In the genomic region with DNA sequence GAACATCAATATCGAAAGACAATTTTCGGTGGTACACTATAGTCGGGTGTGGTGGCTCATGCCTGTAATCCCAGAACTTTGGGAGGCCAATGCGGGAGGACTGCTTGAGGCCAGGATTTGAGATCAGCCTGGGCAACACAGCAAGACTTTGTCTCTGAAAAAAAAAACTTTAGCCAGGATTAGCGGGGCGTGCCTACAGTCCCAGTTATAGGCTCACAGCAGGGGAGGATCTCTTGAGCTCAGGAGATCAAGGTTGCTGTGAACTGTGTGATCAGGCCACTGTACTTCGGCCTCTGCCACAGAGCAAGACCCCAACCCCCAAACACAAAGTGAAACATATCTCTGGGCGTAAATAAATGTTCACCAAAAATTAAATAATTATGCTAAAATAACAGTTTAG, we compare ENCODE assay signal across 1 cellular context.
TF ChIP-seq lines count a peak whose summit lies in the region.

No MANE protein-coding gene starts in this region.

TF ChIP-seq in HepG2, 621 proteins besides CTCF, POLR2A, EP300 and RAD21 (continued from another document):
- TF ChIP-seq PITX1 (CRISPR knock-in tag; IDR thresholded peaks at IDR 0.05) (peak; percentile 96), SPEN (CRISPR knock-in tag; IDR thresholded peaks at IDR 0.05; ENCODE audit: low read depth) (peak; percentile 69; the same call in 1 of the 2 replicates)
